ENCODE assay signal across 22 cellular contexts in the genomic region with DNA sequence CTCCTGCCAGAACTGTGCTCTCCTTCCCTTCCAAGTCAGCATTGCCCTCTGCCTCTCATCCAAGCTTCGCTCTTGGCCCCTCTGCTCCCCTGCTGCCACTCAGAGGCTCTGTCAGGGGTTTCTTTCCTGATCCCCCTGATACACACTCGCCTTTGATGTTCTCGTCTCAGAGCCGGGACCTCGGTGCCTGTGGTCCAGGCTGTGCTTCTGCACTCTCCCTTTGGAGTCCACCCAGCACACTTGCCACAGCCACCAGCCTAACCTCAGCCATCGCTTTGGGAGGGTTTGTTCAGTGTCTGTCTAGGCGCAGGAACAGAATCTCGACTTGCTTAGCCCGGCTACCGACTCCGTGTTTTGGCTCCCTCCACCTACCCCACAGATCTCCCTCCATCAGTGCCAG.
"Had no signal": no experiment of that assay in that cellular context is flagged by ENCODE, and none has a peak within 500 bp of the region (broad histone marks: within the 10 kb centered on the region; RNA-seq: fewer than 3 reads in every experiment).

No MANE protein-coding gene starts in this region.

- H3K79me2 ChIP-seq: parathyroid adenoma had no signal

- H2AFZ ChIP-seq: parathyroid adenoma had no signal

- H3K9me3 ChIP-seq: neutrophil, right lobe of liver, transverse colon, upper lobe of right lung, uterus had no signal

- H3K27me3 Mint-ChIP-seq: effector memory CD8-positive, alpha-beta T cell; naive thymus-derived CD4-positive, alpha-beta T cell; progenitor cell of endocrine pancreas; stimulated activated naive B cell treated with anti-CD40 and anti-IgM and Interleukin-4, amounts not matched to agents 10 μg/mL and 1 μg/mL and 100 μg/mL, for 72 hours; stimulated activated naive CD8-positive, alpha-beta T cell treated with anti-CD3 and anti-CD28 coated beads, Interleukin-15, Interleukin-2, amounts not matched to agents 100 ng/mL and 50 ng/mL, for 24 hours had no signal

- DNase-seq: cortex of kidney; effector memory CD8-positive, alpha-beta T cell; mesenchymal stem cell; midbrain; naive thymus-derived CD4-positive, alpha-beta T cell; right lobe of liver; stimulated activated CD4-positive, alpha-beta T cell treated with anti-CD3 and anti-CD28 coated beads, Interleukin-2, amount 100 ng/mL, for 24 hours; stimulated activated CD4-positive, alpha-beta T cell treated with anti-CD3 and anti-CD28 coated beads, Interleukin-4, amount 100 ng/mL, for 4 hours; stimulated activated naive B cell treated with anti-CD40 and anti-IgM and Interleukin-4, amounts not matched to agents 10 μg/mL and 1 μg/mL and 100 μg/mL, for 72 hours; transverse colon; upper lobe of right lung; uterus had no signal

- H3K4me3 ChIP-seq: lung, right lobe of liver, smooth muscle cell, transverse colon, upper lobe of right lung, uterus had no signal

- FAIRE-seq: frontal cortex, keratinocyte had no signal

- H3K36me3 ChIP-seq: right lobe of liver, uterus had no signal

- ATAC-seq: effector memory CD8-positive, alpha-beta T cell; left lobe of liver; naive thymus-derived CD4-positive, alpha-beta T cell; stimulated activated naive B cell treated with anti-CD40 and anti-IgM and Interleukin-4, amounts not matched to agents 10 μg/mL and 1 μg/mL and 100 μg/mL, for 72 hours; upper lobe of right lung had no signal

- H3K9me3 Mint-ChIP-seq: effector memory CD8-positive, alpha-beta T cell; naive thymus-derived CD4-positive, alpha-beta T cell; stimulated activated naive B cell treated with anti-CD40 and anti-IgM and Interleukin-4, amounts not matched to agents 10 μg/mL and 1 μg/mL and 100 μg/mL, for 72 hours; stimulated activated naive CD8-positive, alpha-beta T cell treated with anti-CD3 and anti-CD28 coated beads, Interleukin-15, Interleukin-2, amounts not matched to agents 100 ng/mL and 50 ng/mL, for 24 hours had no signal

- H3K27me3 ChIP-seq: neutrophil, right lobe of liver, transverse colon, upper lobe of right lung, uterus had no signal

- H3K4me1 ChIP-seq: parathyroid adenoma, right lobe of liver had no signal

- H3K4me3 Mint-ChIP-seq: effector memory CD8-positive, alpha-beta T cell; naive thymus-derived CD4-positive, alpha-beta T cell; nephron; stimulated activated naive B cell treated with anti-CD40 and anti-IgM and Interleukin-4, amounts not matched to agents 10 μg/mL and 1 μg/mL and 100 μg/mL, for 72 hours; stimulated activated naive CD8-positive, alpha-beta T cell treated with anti-CD3 and anti-CD28 coated beads, Interleukin-15, Interleukin-2, amounts not matched to agents 100 ng/mL and 50 ng/mL, for 24 hours had no signal

- H3K27ac Mint-ChIP-seq: nephron; stimulated activated naive B cell treated with anti-CD40 and anti-IgM and Interleukin-4, amounts not matched to agents 10 μg/mL and 1 μg/mL and 100 μg/mL, for 72 hours; stimulated activated naive CD8-positive, alpha-beta T cell treated with anti-CD3 and anti-CD28 coated beads, Interleukin-15, Interleukin-2, amounts not matched to agents 100 ng/mL and 50 ng/mL, for 24 hours had no signal

- H3K9ac ChIP-seq: parathyroid adenoma had no signal

- H3K27ac ChIP-seq: neutrophil, parathyroid adenoma, right lobe of liver, transverse colon, upper lobe of right lung, uterus had no signal

- H3K4me2 ChIP-seq: smooth muscle cell had no signal
